1 cellular context compared by ENCODE assay signal in genomic region chr3:151227438-151228290, GRCh38.
A peak's percentile ranks its signal among the peaks of the same experiment; 100 is the strongest.
TF ChIP-seq lines count a peak whose summit lies in the region.

No MANE protein-coding gene starts in this region.

TF ChIP-seq in HepG2, 621 proteins besides CTCF, POLR2A, EP300 and RAD21 (continued from another document and continues in another):
- TF ChIP-seq, protein P1, sequence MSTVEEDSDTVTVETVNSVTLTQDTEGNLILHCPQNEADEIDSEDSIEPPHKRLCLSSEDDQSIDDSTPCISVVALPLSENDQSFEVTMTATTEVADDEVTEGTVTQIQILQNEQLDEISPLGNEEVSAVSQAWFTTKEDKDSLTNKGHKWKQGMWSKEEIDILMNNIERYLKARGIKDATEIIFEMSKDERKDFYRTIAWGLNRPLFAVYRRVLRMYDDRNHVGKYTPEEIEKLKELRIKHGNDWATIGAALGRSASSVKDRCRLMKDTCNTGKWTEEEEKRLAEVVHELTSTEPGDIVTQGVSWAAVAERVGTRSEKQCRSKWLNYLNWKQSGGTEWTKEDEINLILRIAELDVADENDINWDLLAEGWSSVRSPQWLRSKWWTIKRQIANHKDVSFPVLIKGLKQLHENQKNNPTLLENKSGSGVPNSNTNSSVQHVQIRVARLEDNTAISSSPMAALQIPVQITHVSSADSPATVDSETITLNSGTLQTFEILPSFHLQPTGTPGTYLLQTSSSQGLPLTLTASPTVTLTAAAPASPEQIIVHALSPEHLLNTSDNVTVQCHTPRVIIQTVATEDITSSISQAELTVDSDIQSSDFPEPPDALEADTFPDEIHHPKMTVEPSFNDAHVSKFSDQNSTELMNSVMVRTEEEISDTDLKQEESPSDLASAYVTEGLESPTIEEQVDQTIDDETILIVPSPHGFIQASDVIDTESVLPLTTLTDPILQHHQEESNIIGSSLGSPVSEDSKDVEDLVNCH (CRISPR knock-in tag; IDR thresholded peaks at IDR 0.05), result no peak
- no peak for TF ChIP-seq SNAI1 (CRISPR knock-in tag; IDR thresholded peaks at IDR 0.05; ENCODE audit: borderline replicate concordance)
- TF ChIP-seq ZNF616 (CRISPR knock-in tag; IDR thresholded peaks at IDR 0.05; ENCODE audit: low read depth), result no peak
- no peak for TF ChIP-seq YY1 (IDR thresholded peaks at IDR 0.05; ENCODE audit: insufficient read depth, insufficient replicate concordance, low read depth, low read length)
- TF ChIP-seq, protein P2, sequence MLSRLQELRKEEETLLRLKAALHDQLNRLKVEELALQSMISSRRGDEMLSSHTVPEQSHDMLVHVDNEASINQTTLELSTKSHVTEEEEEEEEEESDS (CRISPR knock-in tag; IDR thresholded peaks at IDR 0.05; ENCODE audit: borderline replicate concordance), result no peak
- TF ChIP-seq REXO4 (CRISPR knock-in tag; IDR thresholded peaks at IDR 0.05; ENCODE audit: borderline replicate concordance), result no peak
- TF ChIP-seq CBX1 (IDR thresholded peaks at IDR 0.05; ENCODE audit: low read depth), result no peak
- no peak for TF ChIP-seq ETV5 (CRISPR knock-in tag; IDR thresholded peaks at IDR 0.05; ENCODE audit: borderline replicate concordance)
- TF ChIP-seq ATAD3A (CRISPR knock-in tag; IDR thresholded peaks at IDR 0.05), result no peak
- TF ChIP-seq, protein P3, sequence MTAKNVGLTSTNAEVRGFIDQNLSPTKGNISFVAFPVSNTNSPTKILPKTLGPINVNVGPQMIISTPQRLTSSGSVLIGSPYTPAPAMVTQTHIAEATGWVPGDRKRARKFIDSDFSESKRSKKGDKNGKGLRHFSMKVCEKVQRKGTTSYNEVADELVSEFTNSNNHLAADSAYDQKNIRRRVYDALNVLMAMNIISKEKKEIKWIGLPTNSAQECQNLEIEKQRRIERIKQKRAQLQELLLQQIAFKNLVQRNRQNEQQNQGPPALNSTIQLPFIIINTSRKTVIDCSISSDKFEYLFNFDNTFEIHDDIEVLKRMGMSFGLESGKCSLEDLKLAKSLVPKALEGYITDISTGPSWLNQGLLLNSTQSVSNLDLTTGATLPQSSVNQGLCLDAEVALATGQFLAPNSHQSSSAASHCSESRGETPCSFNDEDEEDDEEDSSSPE (CRISPR knock-in tag; IDR thresholded peaks at IDR 0.05), result no peak
- no peak for TF ChIP-seq SPEN (CRISPR knock-in tag; IDR thresholded peaks at IDR 0.05; ENCODE audit: low read depth)
- TF ChIP-seq ZNF12 (CRISPR knock-in tag; IDR thresholded peaks at IDR 0.05), result no peak
- no peak for TF ChIP-seq ZNF790 (CRISPR knock-in tag; IDR thresholded peaks at IDR 0.05; ENCODE audit: borderline replicate concordance)
- TF ChIP-seq, protein P4, sequence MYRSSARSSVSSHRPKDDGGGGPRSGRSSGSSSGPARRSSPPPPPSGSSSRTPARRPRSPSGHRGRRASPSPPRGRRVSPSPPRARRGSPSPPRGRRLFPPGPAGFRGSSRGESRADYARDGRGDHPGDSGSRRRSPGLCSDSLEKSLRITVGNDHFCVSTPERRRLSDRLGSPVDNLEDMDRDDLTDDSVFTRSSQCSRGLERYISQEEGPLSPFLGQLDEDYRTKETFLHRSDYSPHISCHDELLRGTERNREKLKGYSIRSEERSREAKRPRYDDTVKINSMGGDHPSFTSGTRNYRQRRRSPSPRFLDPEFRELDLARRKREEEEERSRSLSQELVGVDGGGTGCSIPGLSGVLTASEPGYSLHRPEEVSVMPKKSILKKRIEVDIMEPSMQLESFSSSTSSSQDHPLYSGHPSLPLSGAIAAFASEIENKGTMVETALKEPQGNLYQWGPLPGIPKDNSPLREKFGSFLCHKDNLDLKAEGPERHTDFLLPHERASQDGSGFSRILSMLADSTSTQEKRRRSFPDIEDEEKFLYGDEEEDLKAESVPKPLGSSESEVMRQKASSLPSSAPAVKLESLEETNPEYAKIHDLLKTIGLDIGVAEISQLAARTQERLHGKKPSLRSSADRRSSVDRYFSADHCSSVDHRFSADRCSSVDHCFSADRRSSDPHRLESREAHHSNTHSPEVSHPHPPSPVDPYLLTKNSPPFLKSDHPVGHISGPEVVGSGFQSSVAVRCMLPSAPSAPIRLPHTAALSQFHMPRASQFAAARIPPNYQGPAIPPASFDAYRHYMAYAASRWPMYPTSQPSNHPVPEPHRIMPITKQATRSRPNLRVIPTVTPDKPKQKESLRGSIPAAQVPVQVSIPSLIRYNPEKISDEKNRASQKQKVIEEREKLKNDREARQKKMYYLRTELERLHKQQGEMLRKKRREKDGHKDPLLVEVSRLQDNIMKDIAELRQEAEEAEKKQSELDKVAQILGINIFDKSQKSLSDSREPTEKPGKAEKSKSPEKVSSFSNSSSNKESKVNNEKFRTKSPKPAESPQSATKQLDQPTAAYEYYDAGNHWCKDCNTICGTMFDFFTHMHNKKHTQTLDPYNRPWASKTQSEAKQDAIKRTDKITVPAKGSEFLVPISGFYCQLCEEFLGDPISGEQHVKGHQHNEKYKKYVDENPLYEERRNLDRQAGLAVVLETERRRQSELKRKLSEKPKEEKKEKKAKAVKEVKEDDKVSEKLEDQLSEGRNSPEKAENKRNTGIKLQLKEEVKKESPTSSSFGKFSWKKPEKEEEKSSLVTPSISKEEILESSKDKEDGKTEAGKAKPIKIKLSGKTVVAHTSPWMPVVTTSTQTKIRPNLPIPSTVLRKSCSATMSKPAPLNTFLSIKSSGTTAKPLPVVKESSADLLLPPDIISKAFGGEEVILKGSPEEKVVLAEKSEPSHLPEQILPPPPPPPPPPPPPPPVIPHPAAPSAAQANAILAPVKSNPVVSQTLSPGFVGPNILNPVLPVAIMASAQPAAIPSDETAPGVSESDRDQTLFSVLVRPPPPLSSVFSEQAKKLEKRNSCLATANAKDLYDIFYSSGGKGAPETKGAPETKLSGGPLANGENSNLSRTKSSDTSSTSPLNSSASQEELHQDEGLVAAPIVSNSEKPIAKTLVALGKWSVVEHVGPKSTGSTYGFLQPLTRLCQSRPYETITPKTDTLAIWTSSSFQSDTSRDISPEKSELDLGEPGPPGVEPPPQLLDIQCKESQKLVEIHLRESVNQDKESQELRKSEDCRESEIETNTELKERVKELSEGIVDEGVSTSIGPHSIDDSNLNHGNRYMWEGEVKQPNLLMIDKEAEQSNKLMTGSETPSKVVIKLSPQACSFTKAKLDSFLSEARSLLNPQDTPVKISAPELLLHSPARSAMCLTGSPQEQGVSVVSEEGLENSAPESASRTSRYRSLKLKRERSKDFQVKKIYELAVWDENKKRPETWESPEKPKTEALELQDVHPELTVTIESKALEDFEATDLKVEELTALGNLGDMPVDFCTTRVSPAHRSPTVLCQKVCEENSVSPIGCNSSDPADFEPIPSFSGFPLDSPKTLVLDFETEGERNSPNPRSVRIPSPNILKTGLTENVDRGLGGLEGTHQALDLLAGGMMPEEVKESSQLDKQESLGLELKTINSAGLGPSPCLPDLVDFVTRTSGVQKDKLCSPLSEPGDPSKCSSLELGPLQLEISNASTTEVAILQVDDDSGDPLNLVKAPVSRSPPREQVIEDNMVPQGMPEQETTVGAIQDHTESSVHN (CRISPR knock-in tag; IDR thresholded peaks at IDR 0.05), result no peak
- TF ChIP-seq ZNF780A (CRISPR knock-in tag; IDR thresholded peaks at IDR 0.05), result no peak
- TF ChIP-seq REST (IDR thresholded peaks at IDR 0.05; ENCODE audit: borderline replicate concordance in 1 of 2, low read depth in 1 of 2, low read length in 2 of 2), result no peak
- no peak for TF ChIP-seq SIN3B (IDR thresholded peaks at IDR 0.05; ENCODE audit: low read length)
- no peak for TF ChIP-seq BORCS8-MEF2B (CRISPR knock-in tag; IDR thresholded peaks at IDR 0.05)
- TF ChIP-seq ZNF766 (CRISPR knock-in tag; IDR thresholded peaks at IDR 0.05; ENCODE audit: borderline replicate concordance), result no peak
- no peak for TF ChIP-seq ZNF224 (CRISPR knock-in tag; IDR thresholded peaks at IDR 0.05)
- no peak for TF ChIP-seq ZFP90 (CRISPR knock-in tag; IDR thresholded peaks at IDR 0.05; ENCODE audit: borderline replicate concordance)
- no peak for TF ChIP-seq SKIL (CRISPR knock-in tag; IDR thresholded peaks at IDR 0.05; ENCODE audit: borderline replicate concordance)
- no peak for TF ChIP-seq SP4 (CRISPR knock-in tag; IDR thresholded peaks at IDR 0.05)
- TF ChIP-seq, protein P5, sequence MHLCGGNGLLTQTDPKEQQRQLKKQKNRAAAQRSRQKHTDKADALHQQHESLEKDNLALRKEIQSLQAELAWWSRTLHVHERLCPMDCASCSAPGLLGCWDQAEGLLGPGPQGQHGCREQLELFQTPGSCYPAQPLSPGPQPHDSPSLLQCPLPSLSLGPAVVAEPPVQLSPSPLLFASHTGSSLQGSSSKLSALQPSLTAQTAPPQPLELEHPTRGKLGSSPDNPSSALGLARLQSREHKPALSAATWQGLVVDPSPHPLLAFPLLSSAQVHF (CRISPR knock-in tag; IDR thresholded peaks at IDR 0.05), result no peak
- TF ChIP-seq IKZF1 (IDR thresholded peaks at IDR 0.05), result no peak
- no peak for TF ChIP-seq ZNF256 (CRISPR knock-in tag; conservative IDR thresholded peaks at IDR 0.05)
- TF ChIP-seq THAP11 (CRISPR knock-in tag; IDR thresholded peaks at IDR 0.05), result peak; percentile 39; the same call in 1 of the 2 replicates
- TF ChIP-seq LCORL (IDR thresholded peaks at IDR 0.05), result no peak
- no peak for TF ChIP-seq LCORL (CRISPR knock-in tag; IDR thresholded peaks at IDR 0.05)
- no peak for TF ChIP-seq ZFP36 (IDR thresholded peaks at IDR 0.05; ENCODE audit: borderline replicate concordance, low read depth, low read length, partially characterized antibody)
- no peak for TF ChIP-seq MYC (CRISPR knock-in tag; IDR thresholded peaks at IDR 0.05; ENCODE audit: borderline replicate concordance)
- TF ChIP-seq GTF2F1 (IDR thresholded peaks at IDR 0.05; ENCODE audit: low read length), result no peak
- TF ChIP-seq GLI4 (CRISPR knock-in tag; IDR thresholded peaks at IDR 0.05; ENCODE audit: borderline replicate concordance), result no peak
- no peak for TF ChIP-seq TAF15 (IDR thresholded peaks at IDR 0.05; ENCODE audit: low read depth, low read length, poor library complexity, severe bottlenecking)
- no peak for TF ChIP-seq TSC22D2 (CRISPR knock-in tag; IDR thresholded peaks at IDR 0.05; ENCODE audit: borderline replicate concordance)
- TF ChIP-seq AKNA (CRISPR knock-in tag; IDR thresholded peaks at IDR 0.05; ENCODE audit: borderline replicate concordance), result no peak
- peak; percentile 13; the same call in 1 of the 2 replicates for TF ChIP-seq SOX5 (CRISPR knock-in tag; IDR thresholded peaks at IDR 0.05; ENCODE audit: borderline replicate concordance)
- no peak for TF ChIP-seq ZNF619 (CRISPR knock-in tag; IDR thresholded peaks at IDR 0.05)
